1 cellular context compared by ENCODE assay signal in genomic region chr17:78783711-78784396, GRCh38.
A peak's percentile ranks its signal among the peaks of the same experiment; 100 is the strongest.
TF ChIP-seq lines count a peak whose summit lies in the region.

No MANE protein-coding gene starts in this region.

TF ChIP-seq in K562, 482 proteins besides CTCF, POLR2A, EP300 and RAD21 (continued from another document and continues in another):
- no peak for TF ChIP-seq ZNF511 (CRISPR knock-in tag; IDR thresholded peaks at IDR 0.05)
- no peak for TF ChIP-seq ZNF830 (CRISPR knock-in tag; IDR thresholded peaks at IDR 0.05)
- TF ChIP-seq CTCFL (IDR thresholded peaks at IDR 0.05; ENCODE audit: borderline replicate concordance, insufficient read depth, low read depth, low read length, poor library complexity, severe bottlenecking): no peak
- no peak for TF ChIP-seq GTF2A2 (tag; IDR thresholded peaks at IDR 0.05)
- no peak; the same call in 1 of the 2 replicates for TF ChIP-seq VEZF1 (CRISPR knock-in tag; IDR thresholded peaks at IDR 0.05)
- TF ChIP-seq ZNF707 (CRISPR knock-in tag; conservative IDR thresholded peaks at IDR 0.05): no peak
- no peak for TF ChIP-seq TAF15 (IDR thresholded peaks at IDR 0.05; ENCODE audit: low read depth, low read length)
- no peak for TF ChIP-seq SP2 (IDR thresholded peaks at IDR 0.05; ENCODE audit: extremely low read depth, low read depth, low read length, poor library complexity, severe bottlenecking)
- no peak for TF ChIP-seq CEBPB (tag; IDR thresholded peaks at IDR 0.05)
- peak in 1 of 2 experiments; percentile 47; a peak in 1 of 4 replicates for TF ChIP-seq RCOR1 (IDR thresholded peaks at IDR 0.05; ENCODE audit: borderline replicate concordance in 1 of 2, low read depth in 2 of 2, low read length in 2 of 2)
- no peak for TF ChIP-seq ATF6 (CRISPR knock-in tag; IDR thresholded peaks at IDR 0.05)
- TF ChIP-seq ZBTB43 (CRISPR knock-in tag; IDR thresholded peaks at IDR 0.05): no peak
- no peak for TF ChIP-seq ZKSCAN1 (IDR thresholded peaks at IDR 0.05; ENCODE audit: low read depth, low read length)
- no peak for TF ChIP-seq NFE2L1 (tag; IDR thresholded peaks at IDR 0.05; ENCODE audit: borderline replicate concordance, low read depth)
- no peak for TF ChIP-seq ZNF431 (CRISPR knock-in tag; IDR thresholded peaks at IDR 0.05)
- no peak for TF ChIP-seq NR0B1 (IDR thresholded peaks at IDR 0.05; ENCODE audit: partially characterized antibody)
- peak in 1 of 2 experiments; percentile 48; a peak in 1 of 4 replicates for TF ChIP-seq ARNT (IDR thresholded peaks at IDR 0.05)
- TF ChIP-seq CHD4 (IDR thresholded peaks at IDR 0.05; ENCODE audit: insufficient read depth, insufficient replicate concordance, low read depth, low read length, poor library complexity, severe bottlenecking): no peak
- no peak for TF ChIP-seq HBP1 (CRISPR knock-in tag; IDR thresholded peaks at IDR 0.05)
- TF ChIP-seq PTBP1 (IDR thresholded peaks at IDR 0.05; ENCODE audit: low read depth, low read length): no peak
- no peak for TF ChIP-seq SMAD1 (IDR thresholded peaks at IDR 0.05; ENCODE audit: low read depth, low read length, partially characterized antibody)
- TF ChIP-seq HMBOX1 (IDR thresholded peaks at IDR 0.05): peak; percentile 82
- peak; percentile 68 to 77; a peak in 2 of 4 replicates for TF ChIP-seq TBL1XR1 (IDR thresholded peaks at IDR 0.05; ENCODE audit: low read length in 2 of 2)
- peak; percentile 13; the same call in 1 of the 2 replicates for TF ChIP-seq HDGF (IDR thresholded peaks at IDR 0.05)
- TF ChIP-seq ZNF79 (CRISPR knock-in tag; IDR thresholded peaks at IDR 0.05; ENCODE audit: low read depth): no peak
- TF ChIP-seq BRF2 (IDR thresholded peaks at IDR 0.05; ENCODE audit: borderline replicate concordance, insufficient read depth, insufficient read length): no peak
- peak; percentile 61; the same call in 1 of the 2 replicates for TF ChIP-seq NFIC (IDR thresholded peaks at IDR 0.05)
- TF ChIP-seq ILF3 (IDR thresholded peaks at IDR 0.05; ENCODE audit: borderline replicate concordance): no peak
- TF ChIP-seq CBX5 (IDR thresholded peaks at IDR 0.05; ENCODE audit: borderline replicate concordance, low read depth): no peak
- no peak for TF ChIP-seq IFI16 (CRISPR knock-in tag; IDR thresholded peaks at IDR 0.05)
- TF ChIP-seq POLR3A (IDR thresholded peaks at IDR 0.05; ENCODE audit: borderline replicate concordance, extremely low read depth, insufficient read depth, insufficient read length): no peak
- no peak for TF ChIP-seq RFX1 (IDR thresholded peaks at IDR 0.05)
- TF ChIP-seq ZZZ3 (IDR thresholded peaks at IDR 0.05): no peak
- no peak for TF ChIP-seq ARHGAP35 (IDR thresholded peaks at IDR 0.05; ENCODE audit: partially characterized antibody)
- TF ChIP-seq ATF3 (IDR thresholded peaks at IDR 0.05): no peak
- no peak for TF ChIP-seq ATF3 (CRISPR knock-in tag; conservative IDR thresholded peaks at IDR 0.05)
- no peak; the same call in 1 of the 2 replicates for TF ChIP-seq ZBTB2 (IDR thresholded peaks at IDR 0.05)
- TF ChIP-seq PHTF2 (CRISPR knock-in tag; IDR thresholded peaks at IDR 0.05): no peak
- TF ChIP-seq MAFK (IDR thresholded peaks at IDR 0.05; ENCODE audit: low read length): no peak
- no peak for TF ChIP-seq HLTF (IDR thresholded peaks at IDR 0.05)
- no peak for TF ChIP-seq MBD2 (IDR thresholded peaks at IDR 0.05; ENCODE audit: borderline replicate concordance, low read depth)
- no peak for TF ChIP-seq HDAC6 (IDR thresholded peaks at IDR 0.05; ENCODE audit: low read depth, low read length)
- no peak for TF ChIP-seq NFE2 (IDR thresholded peaks at IDR 0.05; ENCODE audit: low read depth)
- TF ChIP-seq ZBTB5 (IDR thresholded peaks at IDR 0.05): no peak
